Comparison of ENCODE assay signal across 15 cellular contexts in genomic region chr1:236150972-236151371, GRCh38. TPM values are rescaled to one million over a fixed set of nuclear protein-coding genes. Genes with fewer than 3 reads are reported as not detected.
DNase-seq lines count a peak whose midpoint lies in the region; ATAC-seq and TF ChIP-seq lines count a peak whose summit lies in the region.
"Had no signal": no experiment of that assay in that cellular context is flagged by ENCODE, and none has a peak within 500 bp of the region (broad histone marks: within the 10 kb centered on the region; RNA-seq: fewer than 3 reads in every experiment).

No MANE protein-coding gene starts in this region.

- TF ChIP-seq POLR2A in gastroesophageal sphincter (IDR thresholded peaks at IDR 0.05): no peak

- H3K27me3 Mint-ChIP-seq in activated naive CD8-positive, alpha-beta T cell treated with anti-CD3 and anti-CD28 coated beads for 36 hours: no peaks in the 10 kb centered on the region

- ATAC-seq in Right ventricle myocardium superior (ENCODE audit: poor library complexity): peak; percentile 61
- ATAC-seq in left cardiac atrium: no peak
- ATAC-seq in right cardiac atrium: no peak
- no peak for ATAC-seq in gastroesophageal sphincter
- no peak for ATAC-seq in GM19324 (IDR thresholded peaks at IDR 0.05; ENCODE audit: low FRiP score, unreplicated experiment)
- ATAC-seq: HCT116 had no signal

- intact Hi-C loops in Right ventricle myocardium superior (cut with DNase I) (no loop called here), left cardiac atrium (cut with DNase I) (no loop called here), right cardiac atrium (cut with DNase I) (no loop called here)

- 81% methylated on average over 5 of the region's 5 CpGs for WGBS in right cardiac atrium
- 79 to 88% methylated on average over 2 to 5 of the region's 5 CpGs for WGBS in gastroesophageal sphincter (ENCODE audit: low coverage in 1 of 2), 2 donors

- DNase-seq in Right ventricle myocardium superior (no peak), left cardiac atrium (no peak), fibroblast of villous mesenchyme (ENCODE audit: low read depth) (peak; percentile 80), right cardiac atrium (no peak), ureter (ENCODE audit: low spot score) (no peak)
- no peak for DNase-seq in activated naive CD8-positive, alpha-beta T cell treated with anti-CD3 and anti-CD28 coated beads for 36 hours
- DNase-seq: DMS53, GDM1, NCI-H1436, NCI-H1930, SJCRH30 had no signal

- H3K27ac ChIP-seq in right cardiac atrium (ENCODE audit: low read length) (peak overlapping the region; percentile 19), gastroesophageal sphincter (no peak overlapping the region)
- H3K27ac ChIP-seq: RWPE1, SJCRH30 had no signal

- H3K27ac Mint-ChIP-seq in activated naive CD8-positive, alpha-beta T cell treated with anti-CD3 and anti-CD28 coated beads for 36 hours: no peak overlapping the region

- H3K36me3 Mint-ChIP-seq in activated naive CD8-positive, alpha-beta T cell treated with anti-CD3 and anti-CD28 coated beads for 36 hours: no peaks in the 10 kb centered on the region

- no peak overlapping the region for H3K4me3 Mint-ChIP-seq in activated naive CD8-positive, alpha-beta T cell treated with anti-CD3 and anti-CD28 coated beads for 36 hours

- H3K9me3 Mint-ChIP-seq in activated naive CD8-positive, alpha-beta T cell treated with anti-CD3 and anti-CD28 coated beads for 36 hours: no peaks in the 10 kb centered on the region

- TF ChIP-seq CTCF in fibroblast of villous mesenchyme (IDR thresholded peaks at IDR 0.05; ENCODE audit: insufficient read depth, low read depth, low read length): no peak
- no peak for TF ChIP-seq CTCF in gastroesophageal sphincter (IDR thresholded peaks at IDR 0.05)

- H3K27me3 ChIP-seq in right cardiac atrium (ENCODE audit: control insufficient read depth, insufficient read depth): no peaks in the 10 kb centered on the region
- H3K27me3 ChIP-seq in gastroesophageal sphincter: no peaks in the 10 kb centered on the region
- H3K27me3 ChIP-seq: SJCRH30 had no signal

- H3K4me3 ChIP-seq in fibroblast of villous mesenchyme (ENCODE audit: low read depth, low read length) (no peak overlapping the region), right cardiac atrium (ENCODE audit: low read length) (no peak overlapping the region), gastroesophageal sphincter (no peak overlapping the region)
- H3K4me3 ChIP-seq: SJCRH30 had no signal

- no peaks in the 10 kb centered on the region for H3K36me3 ChIP-seq in gastroesophageal sphincter
- H3K36me3 ChIP-seq: SJCRH30 had no signal

- no peaks in the 10 kb centered on the region for H3K9me3 ChIP-seq in right cardiac atrium (ENCODE audit: control insufficient read depth, low read length)
- H3K9me3 ChIP-seq in gastroesophageal sphincter: no peaks in the 10 kb centered on the region
- H3K9me3 ChIP-seq: SJCRH30 had no signal

- TF ChIP-seq EP300 in gastroesophageal sphincter (IDR thresholded peaks at IDR 0.05): no peak

- H3K4me1 ChIP-seq in right cardiac atrium (ENCODE audit: control insufficient read depth, insufficient read depth, low read length) (peaks cover 11% of the 10 kb centered on the region), gastroesophageal sphincter (peaks cover 0 to 4% (median 0%) of the 10 kb centered on the region in 3 donors)
- H3K4me1 ChIP-seq: SJCRH30 had no signal

- peaks cover 6% of the 10 kb centered on the region for H3K4me1 Mint-ChIP-seq in activated naive CD8-positive, alpha-beta T cell treated with anti-CD3 and anti-CD28 coated beads for 36 hours

RNA-seq across cellular contexts. Expression of gene GPR137B, which starts 8.6 kb away (rescaled TPM):
- total RNA-seq in Right ventricle myocardium superior: 27.5 TPM
- total RNA-seq in left cardiac atrium: 10 to 100 TPM; 20.6 to 25.0 TPM
- 11.6 and 13.0 TPM in 2 replicates for total RNA-seq in fibroblast of villous mesenchyme
- total RNA-seq in right cardiac atrium: 10 to 100 TPM; 21.3 to 73.3 (median 29.6) TPM
- polyA plus RNA-seq in right cardiac atrium: 21.9 TPM
- 36.8 TPM for total RNA-seq in ureter
- total RNA-seq in gastroesophageal sphincter: 10 to 100 TPM; 11.4 to 17.7 (median 14.1) TPM
- total RNA-seq in activated naive CD8-positive, alpha-beta T cell treated with anti-CD3 and anti-CD28 coated beads for 36 hours: 1 to 10 TPM; 4.6 to 4.7 TPM
